ENCODE assay signal across 1 cellular context in genomic region chr2:229572434-229573338, GRCh38.
A peak's percentile ranks its signal among the peaks of the same experiment; 100 is the strongest.
TF ChIP-seq lines count a peak whose summit lies in the region.

No MANE protein-coding gene starts in this region.

TF ChIP-seq in SK-N-SH treated with all-trans-retinoic acid at 6 μM for 48 hours, 23 proteins besides CTCF, POLR2A, EP300 and RAD21 (continued from another document):
- TF ChIP-seq CREB5 (CRISPR knock-in tag; IDR thresholded peaks at IDR 0.05; ENCODE audit: low read depth) (peak; percentile 83), ISL1 (CRISPR knock-in tag; IDR thresholded peaks at IDR 0.05) (peak; percentile 81), ZFP30 (CRISPR knock-in tag; IDR thresholded peaks at IDR 0.05) (no peak)
